ENCODE assay signal across 3 cellular contexts in the genomic region with DNA sequence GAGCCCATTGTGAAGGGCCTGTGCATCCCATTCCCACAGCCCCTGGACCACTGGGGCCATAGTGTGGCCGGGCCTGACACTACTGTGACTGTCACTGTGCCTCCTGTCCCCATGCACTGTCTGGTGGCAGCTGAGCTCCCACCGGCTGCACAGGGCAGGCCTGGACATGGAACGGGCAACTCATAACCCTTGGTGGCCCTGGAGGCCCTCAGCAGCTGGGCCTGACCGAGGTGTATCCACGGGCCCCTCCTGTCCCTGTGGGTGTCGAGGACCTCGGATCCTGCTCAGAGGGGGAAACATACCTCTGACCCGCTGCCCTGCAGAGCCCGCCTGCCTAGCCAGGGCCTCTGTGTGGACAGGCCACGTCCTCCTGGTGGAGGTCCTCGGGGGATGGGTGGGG.
TF ChIP-seq lines count a peak whose summit lies in the region.

No MANE protein-coding gene starts in this region.

TF ChIP-seq in SK-N-SH, 30 proteins besides CTCF, POLR2A, EP300 and RAD21 (continues in another document):
- no peak for TF ChIP-seq RFX5 (IDR thresholded peaks at IDR 0.05; ENCODE audit: low read length)
- no peak for TF ChIP-seq TCF12 (IDR thresholded peaks at IDR 0.05)
- TF ChIP-seq, protein P1, sequence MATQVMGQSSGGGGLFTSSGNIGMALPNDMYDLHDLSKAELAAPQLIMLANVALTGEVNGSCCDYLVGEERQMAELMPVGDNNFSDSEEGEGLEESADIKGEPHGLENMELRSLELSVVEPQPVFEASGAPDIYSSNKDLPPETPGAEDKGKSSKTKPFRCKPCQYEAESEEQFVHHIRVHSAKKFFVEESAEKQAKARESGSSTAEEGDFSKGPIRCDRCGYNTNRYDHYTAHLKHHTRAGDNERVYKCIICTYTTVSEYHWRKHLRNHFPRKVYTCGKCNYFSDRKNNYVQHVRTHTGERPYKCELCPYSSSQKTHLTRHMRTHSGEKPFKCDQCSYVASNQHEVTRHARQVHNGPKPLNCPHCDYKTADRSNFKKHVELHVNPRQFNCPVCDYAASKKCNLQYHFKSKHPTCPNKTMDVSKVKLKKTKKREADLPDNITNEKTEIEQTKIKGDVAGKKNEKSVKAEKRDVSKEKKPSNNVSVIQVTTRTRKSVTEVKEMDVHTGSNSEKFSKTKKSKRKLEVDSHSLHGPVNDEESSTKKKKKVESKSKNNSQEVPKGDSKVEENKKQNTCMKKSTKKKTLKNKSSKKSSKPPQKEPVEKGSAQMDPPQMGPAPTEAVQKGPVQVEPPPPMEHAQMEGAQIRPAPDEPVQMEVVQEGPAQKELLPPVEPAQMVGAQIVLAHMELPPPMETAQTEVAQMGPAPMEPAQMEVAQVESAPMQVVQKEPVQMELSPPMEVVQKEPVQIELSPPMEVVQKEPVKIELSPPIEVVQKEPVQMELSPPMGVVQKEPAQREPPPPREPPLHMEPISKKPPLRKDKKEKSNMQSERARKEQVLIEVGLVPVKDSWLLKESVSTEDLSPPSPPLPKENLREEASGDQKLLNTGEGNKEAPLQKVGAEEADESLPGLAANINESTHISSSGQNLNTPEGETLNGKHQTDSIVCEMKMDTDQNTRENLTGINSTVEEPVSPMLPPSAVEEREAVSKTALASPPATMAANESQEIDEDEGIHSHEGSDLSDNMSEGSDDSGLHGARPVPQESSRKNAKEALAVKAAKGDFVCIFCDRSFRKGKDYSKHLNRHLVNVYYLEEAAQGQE (IDR thresholded peaks at IDR 0.05; ENCODE audit: low read depth, low read length): no peak
- no peak for TF ChIP-seq YY1 (IDR thresholded peaks at IDR 0.05; ENCODE audit: low read depth)
- TF ChIP-seq FOSL2 (IDR thresholded peaks at IDR 0.05; ENCODE audit: borderline replicate concordance, low read depth): no peak
- TF ChIP-seq, protein P2, sequence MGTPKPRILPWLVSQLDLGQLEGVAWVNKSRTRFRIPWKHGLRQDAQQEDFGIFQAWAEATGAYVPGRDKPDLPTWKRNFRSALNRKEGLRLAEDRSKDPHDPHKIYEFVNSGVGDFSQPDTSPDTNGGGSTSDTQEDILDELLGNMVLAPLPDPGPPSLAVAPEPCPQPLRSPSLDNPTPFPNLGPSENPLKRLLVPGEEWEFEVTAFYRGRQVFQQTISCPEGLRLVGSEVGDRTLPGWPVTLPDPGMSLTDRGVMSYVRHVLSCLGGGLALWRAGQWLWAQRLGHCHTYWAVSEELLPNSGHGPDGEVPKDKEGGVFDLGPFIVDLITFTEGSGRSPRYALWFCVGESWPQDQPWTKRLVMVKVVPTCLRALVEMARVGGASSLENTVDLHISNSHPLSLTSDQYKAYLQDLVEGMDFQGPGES (IDR thresholded peaks at IDR 0.05; ENCODE audit: low read depth, low read length): no peak
- TF ChIP-seq, protein P3, sequence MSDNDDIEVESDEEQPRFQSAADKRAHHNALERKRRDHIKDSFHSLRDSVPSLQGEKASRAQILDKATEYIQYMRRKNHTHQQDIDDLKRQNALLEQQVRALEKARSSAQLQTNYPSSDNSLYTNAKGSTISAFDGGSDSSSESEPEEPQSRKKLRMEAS (IDR thresholded peaks at IDR 0.05; ENCODE audit: low read depth): no peak
- TF ChIP-seq, protein P4, sequence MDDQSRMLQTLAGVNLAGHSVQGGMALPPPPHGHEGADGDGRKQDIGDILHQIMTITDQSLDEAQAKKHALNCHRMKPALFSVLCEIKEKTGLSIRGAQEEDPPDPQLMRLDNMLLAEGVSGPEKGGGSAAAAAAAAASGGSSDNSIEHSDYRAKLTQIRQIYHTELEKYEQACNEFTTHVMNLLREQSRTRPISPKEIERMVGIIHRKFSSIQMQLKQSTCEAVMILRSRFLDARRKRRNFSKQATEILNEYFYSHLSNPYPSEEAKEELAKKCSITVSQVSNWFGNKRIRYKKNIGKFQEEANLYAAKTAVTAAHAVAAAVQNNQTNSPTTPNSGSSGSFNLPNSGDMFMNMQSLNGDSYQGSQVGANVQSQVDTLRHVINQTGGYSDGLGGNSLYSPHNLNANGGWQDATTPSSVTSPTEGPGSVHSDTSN (IDR thresholded peaks at IDR 0.05): no peak
- TF ChIP-seq, protein P5, sequence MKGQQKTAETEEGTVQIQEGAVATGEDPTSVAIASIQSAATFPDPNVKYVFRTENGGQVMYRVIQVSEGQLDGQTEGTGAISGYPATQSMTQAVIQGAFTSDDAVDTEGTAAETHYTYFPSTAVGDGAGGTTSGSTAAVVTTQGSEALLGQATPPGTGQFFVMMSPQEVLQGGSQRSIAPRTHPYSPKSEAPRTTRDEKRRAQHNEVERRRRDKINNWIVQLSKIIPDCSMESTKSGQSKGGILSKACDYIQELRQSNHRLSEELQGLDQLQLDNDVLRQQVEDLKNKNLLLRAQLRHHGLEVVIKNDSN (IDR thresholded peaks at IDR 0.05; ENCODE audit: borderline replicate concordance, low read depth): no peak
- TF ChIP-seq GABPA (IDR thresholded peaks at IDR 0.05; ENCODE audit: low read depth): no peak
- TF ChIP-seq SMC3 (IDR thresholded peaks at IDR 0.05; ENCODE audit: low read depth, low read length): no peak

TF ChIP-seq in SK-N-SH treated with all-trans-retinoic acid at 6 μM for 48 hours, 23 proteins besides CTCF, POLR2A, EP300 and RAD21:
- TF ChIP-seq ZNF70 (CRISPR knock-in tag; IDR thresholded peaks at IDR 0.05): no peak
- TF ChIP-seq, protein P6, sequence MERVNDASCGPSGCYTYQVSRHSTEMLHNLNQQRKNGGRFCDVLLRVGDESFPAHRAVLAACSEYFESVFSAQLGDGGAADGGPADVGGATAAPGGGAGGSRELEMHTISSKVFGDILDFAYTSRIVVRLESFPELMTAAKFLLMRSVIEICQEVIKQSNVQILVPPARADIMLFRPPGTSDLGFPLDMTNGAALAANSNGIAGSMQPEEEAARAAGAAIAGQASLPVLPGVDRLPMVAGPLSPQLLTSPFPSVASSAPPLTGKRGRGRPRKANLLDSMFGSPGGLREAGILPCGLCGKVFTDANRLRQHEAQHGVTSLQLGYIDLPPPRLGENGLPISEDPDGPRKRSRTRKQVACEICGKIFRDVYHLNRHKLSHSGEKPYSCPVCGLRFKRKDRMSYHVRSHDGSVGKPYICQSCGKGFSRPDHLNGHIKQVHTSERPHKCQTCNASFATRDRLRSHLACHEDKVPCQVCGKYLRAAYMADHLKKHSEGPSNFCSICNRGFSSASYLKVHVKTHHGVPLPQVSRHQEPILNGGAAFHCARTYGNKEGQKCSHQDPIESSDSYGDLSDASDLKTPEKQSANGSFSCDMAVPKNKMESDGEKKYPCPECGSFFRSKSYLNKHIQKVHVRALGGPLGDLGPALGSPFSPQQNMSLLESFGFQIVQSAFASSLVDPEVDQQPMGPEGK (CRISPR knock-in tag; IDR thresholded peaks at IDR 0.05; ENCODE audit: borderline replicate concordance): no peak
- no peak for TF ChIP-seq ZFP30 (CRISPR knock-in tag; IDR thresholded peaks at IDR 0.05)
- TF ChIP-seq ZFP3 (CRISPR knock-in tag; IDR thresholded peaks at IDR 0.05): no peak
- TF ChIP-seq, protein P7, sequence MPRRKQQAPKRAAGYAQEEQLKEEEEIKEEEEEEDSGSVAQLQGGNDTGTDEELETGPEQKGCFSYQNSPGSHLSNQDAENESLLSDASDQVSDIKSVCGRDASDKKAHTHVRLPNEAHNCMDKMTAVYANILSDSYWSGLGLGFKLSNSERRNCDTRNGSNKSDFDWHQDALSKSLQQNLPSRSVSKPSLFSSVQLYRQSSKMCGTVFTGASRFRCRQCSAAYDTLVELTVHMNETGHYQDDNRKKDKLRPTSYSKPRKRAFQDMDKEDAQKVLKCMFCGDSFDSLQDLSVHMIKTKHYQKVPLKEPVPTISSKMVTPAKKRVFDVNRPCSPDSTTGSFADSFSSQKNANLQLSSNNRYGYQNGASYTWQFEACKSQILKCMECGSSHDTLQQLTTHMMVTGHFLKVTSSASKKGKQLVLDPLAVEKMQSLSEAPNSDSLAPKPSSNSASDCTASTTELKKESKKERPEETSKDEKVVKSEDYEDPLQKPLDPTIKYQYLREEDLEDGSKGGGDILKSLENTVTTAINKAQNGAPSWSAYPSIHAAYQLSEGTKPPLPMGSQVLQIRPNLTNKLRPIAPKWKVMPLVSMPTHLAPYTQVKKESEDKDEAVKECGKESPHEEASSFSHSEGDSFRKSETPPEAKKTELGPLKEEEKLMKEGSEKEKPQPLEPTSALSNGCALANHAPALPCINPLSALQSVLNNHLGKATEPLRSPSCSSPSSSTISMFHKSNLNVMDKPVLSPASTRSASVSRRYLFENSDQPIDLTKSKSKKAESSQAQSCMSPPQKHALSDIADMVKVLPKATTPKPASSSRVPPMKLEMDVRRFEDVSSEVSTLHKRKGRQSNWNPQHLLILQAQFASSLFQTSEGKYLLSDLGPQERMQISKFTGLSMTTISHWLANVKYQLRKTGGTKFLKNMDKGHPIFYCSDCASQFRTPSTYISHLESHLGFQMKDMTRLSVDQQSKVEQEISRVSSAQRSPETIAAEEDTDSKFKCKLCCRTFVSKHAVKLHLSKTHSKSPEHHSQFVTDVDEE (CRISPR knock-in tag; IDR thresholded peaks at IDR 0.05): no peak
- no peak for TF ChIP-seq GLIS3 (CRISPR knock-in tag; IDR thresholded peaks at IDR 0.05)
- no peak for TF ChIP-seq ESRRG (CRISPR knock-in tag; IDR thresholded peaks at IDR 0.05)
- TF ChIP-seq, protein P8, sequence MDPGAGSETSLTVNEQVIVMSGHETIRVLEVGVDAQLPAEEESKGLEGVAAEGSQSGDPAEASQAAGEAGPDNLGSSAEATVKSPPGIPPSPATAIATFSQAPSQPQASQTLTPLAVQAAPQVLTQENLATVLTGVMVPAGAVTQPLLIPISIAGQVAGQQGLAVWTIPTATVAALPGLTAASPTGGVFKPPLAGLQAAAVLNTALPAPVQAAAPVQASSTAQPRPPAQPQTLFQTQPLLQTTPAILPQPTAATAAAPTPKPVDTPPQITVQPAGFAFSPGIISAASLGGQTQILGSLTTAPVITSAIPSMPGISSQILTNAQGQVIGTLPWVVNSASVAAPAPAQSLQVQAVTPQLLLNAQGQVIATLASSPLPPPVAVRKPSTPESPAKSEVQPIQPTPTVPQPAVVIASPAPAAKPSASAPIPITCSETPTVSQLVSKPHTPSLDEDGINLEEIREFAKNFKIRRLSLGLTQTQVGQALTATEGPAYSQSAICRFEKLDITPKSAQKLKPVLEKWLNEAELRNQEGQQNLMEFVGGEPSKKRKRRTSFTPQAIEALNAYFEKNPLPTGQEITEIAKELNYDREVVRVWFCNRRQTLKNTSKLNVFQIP (CRISPR knock-in tag; IDR thresholded peaks at IDR 0.05; ENCODE audit: borderline replicate concordance, low read depth): no peak
- TF ChIP-seq CSDC2 (CRISPR knock-in tag; IDR thresholded peaks at IDR 0.05): no peak
- TF ChIP-seq TOX (CRISPR knock-in tag; IDR thresholded peaks at IDR 0.05; ENCODE audit: borderline replicate concordance): no peak
- TF ChIP-seq SNAI2 (CRISPR knock-in tag; IDR thresholded peaks at IDR 0.05): no peak

TF ChIP-seq in H1, 55 proteins besides CTCF, POLR2A, EP300 and RAD21 (continues in another document):
- no peak for TF ChIP-seq TAF1 (IDR thresholded peaks at IDR 0.05; ENCODE audit: low read depth, low read length)
- TF ChIP-seq PHF8 (conservative IDR thresholded peaks at IDR 0.05; ENCODE audit: low read depth, low read length): no peak
- TF ChIP-seq BACH1 (IDR thresholded peaks at IDR 0.05; ENCODE audit: low read length): no peak
- TF ChIP-seq CTBP2 (IDR thresholded peaks at IDR 0.05; ENCODE audit: borderline replicate concordance, insufficient read depth, insufficient read length, low read length): no peak
